In the genomic region with DNA sequence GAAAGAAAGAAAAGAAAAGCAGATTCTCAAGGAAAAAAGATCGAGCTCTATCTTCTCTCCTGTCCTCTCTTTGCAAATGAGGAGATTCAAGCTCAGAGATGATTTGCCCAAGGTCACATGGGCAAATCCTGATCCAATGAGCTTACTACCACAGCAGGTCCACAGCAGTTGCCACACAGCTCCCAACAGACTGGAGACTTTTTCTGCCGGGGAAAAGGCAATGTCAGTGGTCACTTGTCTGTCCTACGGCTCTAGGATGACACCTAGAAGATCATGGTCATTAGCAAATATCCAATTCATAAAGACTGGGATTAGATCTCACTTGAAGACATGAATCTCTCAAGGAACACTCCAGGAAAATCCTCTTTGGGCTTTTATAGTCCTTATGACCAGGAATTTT, we compare ENCODE assay signal across 9 cellular contexts. TPM values are rescaled to one million over a fixed set of nuclear protein-coding genes. Genes with fewer than 3 reads are reported as not detected.
DNase-seq lines count a peak whose midpoint lies in the region; ATAC-seq, FAIRE-seq and TF ChIP-seq lines count a peak whose summit lies in the region.
"Had no signal": no experiment of that assay in that cellular context is flagged by ENCODE, and none has a peak within 500 bp of the region (broad histone marks: within the 10 kb centered on the region; RNA-seq: fewer than 3 reads in every experiment).

No MANE protein-coding gene starts in this region.

- no peaks in the 10 kb centered on the region for H3K36me3 Mint-ChIP-seq in activated CD8-positive, alpha-beta memory T cell treated with anti-CD3 and anti-CD28 coated beads, Interleukin-2, amount 10 ng/mL, durations not matched to agents 7 days and 5 days
- peaks cover 2% of the 10 kb centered on the region for H3K36me3 Mint-ChIP-seq in activated naive CD8-positive, alpha-beta T cell

- H3K27me3 Mint-ChIP-seq in activated CD8-positive, alpha-beta memory T cell treated with anti-CD3 and anti-CD28 coated beads, Interleukin-2, amount 10 ng/mL, durations not matched to agents 7 days and 5 days = peaks cover 25% of the 10 kb centered on the region
- H3K27me3 Mint-ChIP-seq in activated naive CD8-positive, alpha-beta T cell = peaks cover under 1% of the 10 kb centered on the region

- H3K36me3 ChIP-seq in lower lobe of right lung = no peaks in the 10 kb centered on the region

- H3K4me3 Mint-ChIP-seq in activated CD8-positive, alpha-beta memory T cell treated with anti-CD3 and anti-CD28 coated beads, Interleukin-2, amount 10 ng/mL, durations not matched to agents 7 days and 5 days = peak overlapping the region; percentile 59
- H3K4me3 Mint-ChIP-seq in activated naive CD8-positive, alpha-beta T cell = peak overlapping the region; percentile 83

- no peaks in the 10 kb centered on the region for H3K9me3 ChIP-seq in lower lobe of right lung

- no peaks in the 10 kb centered on the region for H3K27me3 ChIP-seq in lower lobe of right lung (ENCODE audit: low read depth)

- H3K9me3 Mint-ChIP-seq in activated CD8-positive, alpha-beta memory T cell treated with anti-CD3 and anti-CD28 coated beads, Interleukin-2, amount 10 ng/mL, durations not matched to agents 7 days and 5 days (ENCODE audit: low read depth) = no peaks in the 10 kb centered on the region
- peaks cover 2% of the 10 kb centered on the region for H3K9me3 Mint-ChIP-seq in activated naive CD8-positive, alpha-beta T cell (ENCODE audit: low read depth)

- no peak for ATAC-seq in activated CD8-positive, alpha-beta memory T cell treated with anti-CD3 and anti-CD28 coated beads, Interleukin-2, amount 10 ng/mL, durations not matched to agents 7 days and 5 days
- ATAC-seq in lower lobe of right lung = no peak
- no peak for ATAC-seq in HG03378 (IDR thresholded peaks at IDR 0.05; ENCODE audit: unreplicated experiment)
- ATAC-seq in HG03108 (IDR thresholded peaks at IDR 0.05; ENCODE audit: unreplicated experiment) = no peak

- H3K27ac ChIP-seq in lower lobe of right lung = no peak overlapping the region

- peak overlapping the region; percentile 59 for H3K4me3 ChIP-seq in lower lobe of right lung

- TF ChIP-seq CTCF in lower lobe of right lung (IDR thresholded peaks at IDR 0.05) = no peak

- CTCF ChIA-PET in activated CD8-positive, alpha-beta memory T cell treated with anti-CD3 and anti-CD28 coated beads, Interleukin-2, amount 10 ng/mL, durations not matched to agents 7 days and 5 days (lab: Charles Lee) = interaction anchor here (0.6 to 3.8 kb wide), 14 partner anchors 12 to 456 kb away, joined by 3 to 30 read pairs (median 6); partner anchors contain the start of genes CALM1 and TTC7B

- no peak for DNase-seq in activated CD8-positive, alpha-beta memory T cell treated with anti-CD3 and anti-CD28 coated beads, Interleukin-2, amount 10 ng/mL, durations not matched to agents 7 days and 5 days
- no peak for DNase-seq in activated CD8-positive, alpha-beta memory T cell treated with anti-CD3 and anti-CD28 coated beads, Interleukin-2, amount 50 U/mL, for 4 hours
- DNase-seq in lower lobe of right lung = no peak
- peak; percentile 92 for DNase-seq in superior temporal gyrus (ENCODE audit: extremely low spot score)
- no peak for DNase-seq in urothelium cell line (ENCODE audit: low spot score)
- DNase-seq: NCI-H748 treated with DMSO at 0.1 percent for 48 hours had no signal

- H3K4me1 ChIP-seq in lower lobe of right lung = peaks cover 13% of the 10 kb centered on the region

- peaks cover 14% of the 10 kb centered on the region for H3K4me1 Mint-ChIP-seq in activated CD8-positive, alpha-beta memory T cell treated with anti-CD3 and anti-CD28 coated beads, Interleukin-2, amount 10 ng/mL, durations not matched to agents 7 days and 5 days
- H3K4me1 Mint-ChIP-seq in activated naive CD8-positive, alpha-beta T cell (ENCODE audit: low read depth) = peaks cover 21% of the 10 kb centered on the region

- intact Hi-C loops in lower lobe of right lung (cut with DNase I) = no loop called here

- FAIRE-seq in urothelium cell line (lab: Jason Lieb, UNC) = no peak

- no peak overlapping the region for H3K27ac Mint-ChIP-seq in activated CD8-positive, alpha-beta memory T cell treated with anti-CD3 and anti-CD28 coated beads, Interleukin-2, amount 10 ng/mL, durations not matched to agents 7 days and 5 days
- peak overlapping the region; percentile 41 for H3K27ac Mint-ChIP-seq in activated naive CD8-positive, alpha-beta T cell

RNA-seq across cellular contexts. Expression of gene TTC7B, which starts 58.8 kb away (rescaled TPM):
- 1 to 10 TPM; 4.9 to 8.3 TPM for total RNA-seq in activated CD8-positive, alpha-beta memory T cell treated with anti-CD3 and anti-CD28 coated beads, Interleukin-2, amount 10 ng/mL, durations not matched to agents 7 days and 5 days
- total RNA-seq in lower lobe of right lung = 54.1 TPM
